1 cellular context compared by ENCODE assay signal in the genomic region with DNA sequence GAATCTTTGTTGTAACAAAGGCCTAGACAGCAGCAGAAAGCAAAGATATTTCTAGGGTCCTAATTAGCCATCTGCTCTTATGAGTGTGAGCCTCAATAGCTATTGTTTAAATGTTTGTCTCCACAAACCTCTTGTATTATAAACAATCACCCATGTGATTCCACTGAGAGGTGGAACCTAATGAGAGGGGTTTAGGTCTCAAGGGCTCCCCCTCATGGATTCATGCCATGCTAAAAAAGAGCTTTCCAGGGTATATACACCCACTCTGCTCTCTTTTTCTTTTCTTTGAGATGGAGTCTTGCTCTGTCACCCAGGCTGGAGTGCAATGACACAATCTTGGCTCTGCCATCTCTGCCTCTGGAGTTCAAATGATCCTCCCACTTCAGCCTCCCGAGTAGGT.
TF ChIP-seq lines count a peak whose summit lies in the region.

No MANE protein-coding gene starts in this region.

TF ChIP-seq in GM12878, 131 proteins besides CTCF, POLR2A, EP300 and RAD21:
- TF ChIP-seq PAX5 (IDR thresholded peaks at IDR 0.05; ENCODE audit: borderline replicate concordance, low read depth, low read length) (no peak), HDAC2 (IDR thresholded peaks at IDR 0.05) (no peak), MYB (IDR thresholded peaks at IDR 0.05; ENCODE audit: borderline replicate concordance, low read depth, low read length) (no peak), LARP7 (IDR thresholded peaks at IDR 0.05) (peak; percentile 41; the same call in 1 of the 2 replicates), NRF1 (conservative IDR thresholded peaks at IDR 0.05; ENCODE audit: low read depth, low read length) (no peak), ZNF274 (IDR thresholded peaks at IDR 0.05; ENCODE audit: insufficient read depth, insufficient read length) (no peak), RAD51 (IDR thresholded peaks at IDR 0.05) (peak; percentile 57), YBX1 (IDR thresholded peaks at IDR 0.05) (no peak), CREB1 (IDR thresholded peaks at IDR 0.05; ENCODE audit: low read depth) (no peak), NR2C1 (IDR thresholded peaks at IDR 0.05) (no peak), CHD2 (IDR thresholded peaks at IDR 0.05; ENCODE audit: borderline replicate concordance, low read depth, low read length) (no peak), GABPA (IDR thresholded peaks at IDR 0.05; ENCODE audit: low read depth) (no peak), CBX3 (IDR thresholded peaks at IDR 0.05; ENCODE audit: borderline replicate concordance, low read depth) (no peak), MTA2 (IDR thresholded peaks at IDR 0.05; ENCODE audit: low read depth) (0 out of 2 replicates have a peak, but pooled peaks have one; percentile 1), KLF5 (IDR thresholded peaks at IDR 0.05; ENCODE audit: partially characterized antibody) (no peak), MEF2A (IDR thresholded peaks at IDR 0.05; ENCODE audit: insufficient read depth, low read depth, low read length) (no peak), CREM (IDR thresholded peaks at IDR 0.05; ENCODE audit: low read depth) (no peak), IKZF2 (IDR thresholded peaks at IDR 0.05) (no peak; a peak in 1 of 4 replicates), TCF7 (IDR thresholded peaks at IDR 0.05; ENCODE audit: borderline replicate concordance) (no peak), ZNF24 (IDR thresholded peaks at IDR 0.05) (no peak), MYC (IDR thresholded peaks at IDR 0.05; ENCODE audit: insufficient read depth, insufficient read length, insufficient replicate concordance, low read length, severe bottlenecking) (no peak), RB1 (IDR thresholded peaks at IDR 0.05; ENCODE audit: borderline replicate concordance) (0 out of 2 replicates have a peak, but pooled peaks have one; percentile 34), EGR1 (IDR thresholded peaks at IDR 0.05; ENCODE audit: borderline replicate concordance in 1 of 2, low read depth in 2 of 2, low read length in 2 of 2) (no peak), SP1 (IDR thresholded peaks at IDR 0.05; ENCODE audit: low read depth, low read length) (no peak), SMC3 (IDR thresholded peaks at IDR 0.05; ENCODE audit: borderline replicate concordance, low read length) (peak; percentile 49; the same call in 1 of the 2 replicates)
- TF ChIP-seq, protein P1, sequence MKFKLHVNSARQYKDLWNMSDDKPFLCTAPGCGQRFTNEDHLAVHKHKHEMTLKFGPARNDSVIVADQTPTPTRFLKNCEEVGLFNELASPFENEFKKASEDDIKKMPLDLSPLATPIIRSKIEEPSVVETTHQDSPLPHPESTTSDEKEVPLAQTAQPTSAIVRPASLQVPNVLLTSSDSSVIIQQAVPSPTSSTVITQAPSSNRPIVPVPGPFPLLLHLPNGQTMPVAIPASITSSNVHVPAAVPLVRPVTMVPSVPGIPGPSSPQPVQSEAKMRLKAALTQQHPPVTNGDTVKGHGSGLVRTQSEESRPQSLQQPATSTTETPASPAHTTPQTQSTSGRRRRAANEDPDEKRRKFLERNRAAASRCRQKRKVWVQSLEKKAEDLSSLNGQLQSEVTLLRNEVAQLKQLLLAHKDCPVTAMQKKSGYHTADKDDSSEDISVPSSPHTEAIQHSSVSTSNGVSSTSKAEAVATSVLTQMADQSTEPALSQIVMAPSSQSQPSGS (IDR thresholded peaks at IDR 0.05; ENCODE audit: low read length), result no peak
- TF ChIP-seq, protein P2, sequence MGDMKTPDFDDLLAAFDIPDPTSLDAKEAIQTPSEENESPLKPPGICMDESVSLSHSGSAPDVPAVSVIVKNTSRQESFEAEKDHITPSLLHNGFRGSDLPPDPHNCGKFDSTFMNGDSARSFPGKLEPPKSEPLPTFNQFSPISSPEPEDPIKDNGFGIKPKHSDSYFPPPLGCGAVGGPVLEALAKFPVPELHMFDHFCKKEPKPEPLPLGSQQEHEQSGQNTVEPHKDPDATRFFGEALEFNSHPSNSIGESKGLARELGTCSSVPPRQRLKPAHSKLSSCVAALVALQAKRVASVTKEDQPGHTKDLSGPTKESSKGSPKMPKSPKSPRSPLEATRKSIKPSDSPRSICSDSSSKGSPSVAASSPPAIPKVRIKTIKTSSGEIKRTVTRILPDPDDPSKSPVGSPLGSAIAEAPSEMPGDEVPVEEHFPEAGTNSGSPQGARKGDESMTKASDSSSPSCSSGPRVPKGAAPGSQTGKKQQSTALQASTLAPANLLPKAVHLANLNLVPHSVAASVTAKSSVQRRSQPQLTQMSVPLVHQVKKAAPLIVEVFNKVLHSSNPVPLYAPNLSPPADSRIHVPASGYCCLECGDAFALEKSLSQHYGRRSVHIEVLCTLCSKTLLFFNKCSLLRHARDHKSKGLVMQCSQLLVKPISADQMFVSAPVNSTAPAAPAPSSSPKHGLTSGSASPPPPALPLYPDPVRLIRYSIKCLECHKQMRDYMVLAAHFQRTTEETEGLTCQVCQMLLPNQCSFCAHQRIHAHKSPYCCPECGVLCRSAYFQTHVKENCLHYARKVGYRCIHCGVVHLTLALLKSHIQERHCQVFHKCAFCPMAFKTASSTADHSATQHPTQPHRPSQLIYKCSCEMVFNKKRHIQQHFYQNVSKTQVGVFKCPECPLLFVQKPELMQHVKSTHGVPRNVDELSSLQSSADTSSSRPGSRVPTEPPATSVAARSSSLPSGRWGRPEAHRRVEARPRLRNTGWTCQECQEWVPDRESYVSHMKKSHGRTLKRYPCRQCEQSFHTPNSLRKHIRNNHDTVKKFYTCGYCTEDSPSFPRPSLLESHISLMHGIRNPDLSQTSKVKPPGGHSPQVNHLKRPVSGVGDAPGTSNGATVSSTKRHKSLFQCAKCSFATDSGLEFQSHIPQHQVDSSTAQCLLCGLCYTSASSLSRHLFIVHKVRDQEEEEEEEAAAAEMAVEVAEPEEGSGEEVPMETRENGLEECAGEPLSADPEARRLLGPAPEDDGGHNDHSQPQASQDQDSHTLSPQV (IDR thresholded peaks at IDR 0.05), result no peak
- TF ChIP-seq, protein P3, sequence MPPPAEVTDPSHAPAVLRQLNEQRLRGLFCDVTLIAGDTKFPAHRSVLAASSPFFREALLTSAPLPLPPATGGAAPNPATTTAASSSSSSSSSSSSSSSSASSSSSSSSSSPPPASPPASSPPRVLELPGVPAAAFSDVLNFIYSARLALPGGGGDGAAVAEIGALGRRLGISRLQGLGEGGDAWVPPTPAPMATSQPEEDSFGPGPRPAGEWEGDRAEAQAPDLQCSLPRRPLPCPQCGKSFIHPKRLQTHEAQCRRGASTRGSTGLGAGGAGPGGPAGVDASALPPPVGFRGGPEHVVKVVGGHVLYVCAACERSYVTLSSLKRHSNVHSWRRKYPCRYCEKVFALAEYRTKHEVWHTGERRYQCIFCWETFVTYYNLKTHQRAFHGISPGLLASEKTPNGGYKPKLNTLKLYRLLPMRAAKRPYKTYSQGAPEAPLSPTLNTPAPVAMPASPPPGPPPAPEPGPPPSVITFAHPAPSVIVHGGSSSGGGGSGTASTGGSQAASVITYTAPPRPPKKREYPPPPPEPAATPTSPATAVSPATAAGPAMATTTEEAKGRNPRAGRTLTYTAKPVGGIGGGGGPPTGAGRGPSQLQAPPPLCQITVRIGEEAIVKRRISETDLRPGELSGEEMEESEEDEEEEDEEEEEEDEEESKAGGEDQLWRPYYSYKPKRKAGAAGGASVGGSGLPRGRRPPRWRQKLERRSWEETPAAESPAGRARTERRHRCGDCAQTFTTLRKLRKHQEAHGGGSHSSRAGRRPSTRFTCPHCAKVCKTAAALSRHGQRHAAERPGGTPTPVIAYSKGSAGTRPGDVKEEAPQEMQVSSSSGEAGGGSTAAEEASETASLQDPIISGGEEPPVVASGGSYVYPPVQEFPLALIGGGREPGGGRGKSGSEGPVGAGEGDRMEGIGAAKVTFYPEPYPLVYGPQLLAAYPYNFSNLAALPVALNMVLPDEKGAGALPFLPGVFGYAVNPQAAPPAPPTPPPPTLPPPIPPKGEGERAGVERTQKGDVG (CRISPR knock-in tag; IDR thresholded peaks at IDR 0.05), result no peak
- TF ChIP-seq, protein P4, sequence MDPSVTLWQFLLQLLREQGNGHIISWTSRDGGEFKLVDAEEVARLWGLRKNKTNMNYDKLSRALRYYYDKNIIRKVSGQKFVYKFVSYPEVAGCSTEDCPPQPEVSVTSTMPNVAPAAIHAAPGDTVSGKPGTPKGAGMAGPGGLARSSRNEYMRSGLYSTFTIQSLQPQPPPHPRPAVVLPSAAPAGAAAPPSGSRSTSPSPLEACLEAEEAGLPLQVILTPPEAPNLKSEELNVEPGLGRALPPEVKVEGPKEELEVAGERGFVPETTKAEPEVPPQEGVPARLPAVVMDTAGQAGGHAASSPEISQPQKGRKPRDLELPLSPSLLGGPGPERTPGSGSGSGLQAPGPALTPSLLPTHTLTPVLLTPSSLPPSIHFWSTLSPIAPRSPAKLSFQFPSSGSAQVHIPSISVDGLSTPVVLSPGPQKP (IDR thresholded peaks at IDR 0.05; ENCODE audit: low read depth, low read length), result no peak
- TF ChIP-seq, protein P5, sequence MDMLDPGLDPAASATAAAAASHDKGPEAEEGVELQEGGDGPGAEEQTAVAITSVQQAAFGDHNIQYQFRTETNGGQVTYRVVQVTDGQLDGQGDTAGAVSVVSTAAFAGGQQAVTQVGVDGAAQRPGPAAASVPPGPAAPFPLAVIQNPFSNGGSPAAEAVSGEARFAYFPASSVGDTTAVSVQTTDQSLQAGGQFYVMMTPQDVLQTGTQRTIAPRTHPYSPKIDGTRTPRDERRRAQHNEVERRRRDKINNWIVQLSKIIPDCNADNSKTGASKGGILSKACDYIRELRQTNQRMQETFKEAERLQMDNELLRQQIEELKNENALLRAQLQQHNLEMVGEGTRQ (IDR thresholded peaks at IDR 0.05; ENCODE audit: borderline replicate concordance, low read depth, low read length), result no peak; the same call in 1 of the 2 replicates
TF ChIP-seq in GM12878: peak in this region for 5.
